Comparison of ENCODE assay signal across 10 cellular contexts in genomic region chr13:44819245-44819644, GRCh38.
DNase-seq lines count a peak whose midpoint lies in the region; ATAC-seq and TF ChIP-seq lines count a peak whose summit lies in the region.
"Had no signal": no experiment of that assay in that cellular context is flagged by ENCODE, and none has a peak within 500 bp of the region (broad histone marks: within the 10 kb centered on the region; RNA-seq: fewer than 3 reads in every experiment).

No MANE protein-coding gene starts in this region.

- intact Hi-C loops in MCF 10A (cut with micrococcal nuclease) (loop anchor here (5.0 kb wide), 1 partner anchor 107 kb away; no protein-coding TSS in a partner anchor), breast epithelium (cut with DNase I; ENCODE audit: low total_unique reads) (no loop called here)
- intact Hi-C loops in activated T-helper 2 cell treated with anti-CD3 and anti-CD28 coated beads, Interferon-gamma antibody, Interleukin-2, Interleukin-4, amounts not matched to agents 10 μg/mL and 5 μg/mL and 100 μg/mL, durations not matched to agents 14 hours and 24 hours and 36 hours (cut with micrococcal nuclease) = loop anchor here (2.0 to 5.0 kb wide), 4 partner anchors 52 to 242 kb away; partner anchors contain the start of gene TSC22D1

- H3K27me3 ChIP-seq in breast epithelium = no peaks in the 10 kb centered on the region

- H3K4me1 ChIP-seq in breast epithelium = no peaks in the 10 kb centered on the region

- H3K36me3 ChIP-seq in breast epithelium = no peaks in the 10 kb centered on the region

- no peak for TF ChIP-seq CTCF in MCF 10A (IDR thresholded peaks at IDR 0.05; ENCODE audit: unreplicated experiment)
- TF ChIP-seq CTCF in breast epithelium (IDR thresholded peaks at IDR 0.05) = no peak
- no peak for TF ChIP-seq CTCF in cardiac fibroblast (IDR thresholded peaks at IDR 0.05; ENCODE audit: low read depth, low read length)

- no peak overlapping the region for H3K4me3 ChIP-seq in breast epithelium
- H3K4me3 ChIP-seq in cardiac fibroblast (replicated peaks in 1 of 2; ENCODE audit: low read depth in 2 of 2, low read length in 2 of 2) = no peak overlapping the region

- H3K36me3 Mint-ChIP-seq in MCF 10A (ENCODE audit: insufficient read depth, unreplicated experiment) = no peaks in the 10 kb centered on the region
- H3K36me3 Mint-ChIP-seq in stimulated activated effector memory CD8-positive, alpha-beta T cell treated with anti-CD3 and anti-CD28 coated beads, Interleukin-12 subunit alpha, Interleukin-12 subunit beta, amount 100 ng/mL, for 72 hours = no peaks in the 10 kb centered on the region
- H3K36me3 Mint-ChIP-seq in activated T-helper 2 cell treated with anti-CD3 and anti-CD28 coated beads, Interferon-gamma antibody, Interleukin-2, Interleukin-4, amounts not matched to agents 10 μg/mL and 5 μg/mL and 100 μg/mL, durations not matched to agents 14 hours and 24 hours and 36 hours (ENCODE audit: low read depth) = no peaks in the 10 kb centered on the region
- H3K36me3 Mint-ChIP-seq: CD8-positive, alpha-beta memory T cell had no signal

- POLR2A ChIA-PET in MCF 10A (lab: Yijun Ruan, JAX) = interaction anchor here (0.7 to 0.9 kb wide), 2 partner anchors 10 to 12 kb away, joined by 3 read pairs; no protein-coding TSS in a partner anchor

- H3K27ac ChIP-seq in breast epithelium = no peak overlapping the region

- TF ChIP-seq POLR2A in breast epithelium (IDR thresholded peaks at IDR 0.05) = no peak

- no peaks in the 10 kb centered on the region for H3K9me3 Mint-ChIP-seq in MCF 10A (ENCODE audit: unreplicated experiment)
- no peaks in the 10 kb centered on the region for H3K9me3 Mint-ChIP-seq in stimulated activated effector memory CD8-positive, alpha-beta T cell treated with anti-CD3 and anti-CD28 coated beads, Interleukin-12 subunit alpha, Interleukin-12 subunit beta, amount 100 ng/mL, for 72 hours
- H3K9me3 Mint-ChIP-seq in activated T-helper 2 cell treated with anti-CD3 and anti-CD28 coated beads, Interferon-gamma antibody, Interleukin-2, Interleukin-4, amounts not matched to agents 10 μg/mL and 5 μg/mL and 100 μg/mL, durations not matched to agents 14 hours and 24 hours and 36 hours = peaks cover 3% of the 10 kb centered on the region
- H3K9me3 Mint-ChIP-seq: CD8-positive, alpha-beta memory T cell had no signal

- DNase-seq in MCF 10A (ENCODE audit: unreplicated experiment) (peak; percentile 61), breast epithelium (ENCODE audit: low spot score in 2 of 2) (no peak), NCI-H774 (lab: John Stamatoyannopoulos, UW) (peak; percentile 1), cardiac fibroblast (ENCODE audit: low read depth in 2 of 2) (peak; percentile 71 to 86)
- DNase-seq in stimulated activated effector memory CD8-positive, alpha-beta T cell treated with anti-CD3 and anti-CD28 coated beads, Interleukin-12 subunit alpha, Interleukin-12 subunit beta, amount 100 ng/mL, for 72 hours (ENCODE audit: low spot score in 2 of 2) = peak in 1 of 2 donors; percentile 49
- DNase-seq in activated T-helper 2 cell treated with anti-CD3 and anti-CD28 coated beads, Interferon-gamma antibody, Interleukin-2, Interleukin-4, amounts not matched to agents 10 μg/mL and 5 μg/mL and 100 μg/mL, durations not matched to agents 14 hours and 24 hours and 36 hours (ENCODE audit: low spot score) = no peak
- DNase-seq: CD8-positive, alpha-beta memory T cell; posterior cingulate gyrus had no signal

- no peaks in the 10 kb centered on the region for H3K9me3 ChIP-seq in breast epithelium

- H3K4me1 Mint-ChIP-seq in MCF 10A (ENCODE audit: insufficient read depth, unreplicated experiment) = peaks cover 39% of the 10 kb centered on the region
- peaks cover 25% of the 10 kb centered on the region for H3K4me1 Mint-ChIP-seq in stimulated activated effector memory CD8-positive, alpha-beta T cell treated with anti-CD3 and anti-CD28 coated beads, Interleukin-12 subunit alpha, Interleukin-12 subunit beta, amount 100 ng/mL, for 72 hours
- H3K4me1 Mint-ChIP-seq in activated T-helper 2 cell treated with anti-CD3 and anti-CD28 coated beads, Interferon-gamma antibody, Interleukin-2, Interleukin-4, amounts not matched to agents 10 μg/mL and 5 μg/mL and 100 μg/mL, durations not matched to agents 14 hours and 24 hours and 36 hours (ENCODE audit: low read depth) = peaks cover 24% of the 10 kb centered on the region
- H3K4me1 Mint-ChIP-seq: CD8-positive, alpha-beta memory T cell had no signal

- H3K4me3 Mint-ChIP-seq in MCF 10A (ENCODE audit: unreplicated experiment) = no peak overlapping the region
- no peak overlapping the region for H3K4me3 Mint-ChIP-seq in stimulated activated effector memory CD8-positive, alpha-beta T cell treated with anti-CD3 and anti-CD28 coated beads, Interleukin-12 subunit alpha, Interleukin-12 subunit beta, amount 100 ng/mL, for 72 hours
- no peak overlapping the region for H3K4me3 Mint-ChIP-seq in activated T-helper 2 cell treated with anti-CD3 and anti-CD28 coated beads, Interferon-gamma antibody, Interleukin-2, Interleukin-4, amounts not matched to agents 10 μg/mL and 5 μg/mL and 100 μg/mL, durations not matched to agents 14 hours and 24 hours and 36 hours (ENCODE audit: low read depth)
- H3K4me3 Mint-ChIP-seq: CD8-positive, alpha-beta memory T cell had no signal

- no peak overlapping the region for H3K27ac Mint-ChIP-seq in MCF 10A (ENCODE audit: low read depth, unreplicated experiment)
- peak overlapping the region; percentile 11 for H3K27ac Mint-ChIP-seq in stimulated activated effector memory CD8-positive, alpha-beta T cell treated with anti-CD3 and anti-CD28 coated beads, Interleukin-12 subunit alpha, Interleukin-12 subunit beta, amount 100 ng/mL, for 72 hours
- no peak overlapping the region for H3K27ac Mint-ChIP-seq in activated T-helper 2 cell treated with anti-CD3 and anti-CD28 coated beads, Interferon-gamma antibody, Interleukin-2, Interleukin-4, amounts not matched to agents 10 μg/mL and 5 μg/mL and 100 μg/mL, durations not matched to agents 14 hours and 24 hours and 36 hours
- H3K27ac Mint-ChIP-seq: CD8-positive, alpha-beta memory T cell had no signal

- H3K27me3 Mint-ChIP-seq in MCF 10A (ENCODE audit: insufficient read depth, unreplicated experiment) = no peaks in the 10 kb centered on the region
- H3K27me3 Mint-ChIP-seq in activated T-helper 2 cell treated with anti-CD3 and anti-CD28 coated beads, Interferon-gamma antibody, Interleukin-2, Interleukin-4, amounts not matched to agents 10 μg/mL and 5 μg/mL and 100 μg/mL, durations not matched to agents 14 hours and 24 hours and 36 hours (ENCODE audit: low read depth) = peaks cover 23% of the 10 kb centered on the region

- no TSS peak for BruUV-seq in MCF 10A (replicated peaks; lab: Mats Ljungman, UMichigan)

- ATAC-seq in stimulated activated effector memory CD8-positive, alpha-beta T cell treated with anti-CD3 and anti-CD28 coated beads, Interleukin-12 subunit alpha, Interleukin-12 subunit beta, amount 100 ng/mL, for 72 hours = peak; percentile 88
- ATAC-seq in HG02973 (IDR thresholded peaks at IDR 0.05; ENCODE audit: unreplicated experiment) = no peak
- no peak for ATAC-seq in HG02759 (IDR thresholded peaks at IDR 0.05; ENCODE audit: unreplicated experiment)

- CTCF ChIA-PET in MCF 10A (lab: Yijun Ruan, JAX) = interaction anchor here (1.1 kb wide), 1 partner anchor 180 kb away, joined by 3 read pairs; no protein-coding TSS in a partner anchor

Comparison
In these comparisons a context has a peak if more than half of its experiments do, and no peak if none do; other contexts are left out.
1. DNase-seq: peak in MCF 10A (single experiment), NCI-H774 (single experiment) and cardiac fibroblast (2 of 2); none in breast epithelium (0 of 2) and activated T-helper 2 cell treated with anti-CD3 and anti-CD28 coated beads, Interferon-gamma antibody, Interleukin-2, Interleukin-4, amounts not matched to agents 10 μg/mL and 5 μg/mL and 100 μg/mL, durations not matched to agents 14 hours and 24 hours and 36 hours (single experiment).